Comparison of ENCODE assay signal across 8 cellular contexts in the genomic region with DNA sequence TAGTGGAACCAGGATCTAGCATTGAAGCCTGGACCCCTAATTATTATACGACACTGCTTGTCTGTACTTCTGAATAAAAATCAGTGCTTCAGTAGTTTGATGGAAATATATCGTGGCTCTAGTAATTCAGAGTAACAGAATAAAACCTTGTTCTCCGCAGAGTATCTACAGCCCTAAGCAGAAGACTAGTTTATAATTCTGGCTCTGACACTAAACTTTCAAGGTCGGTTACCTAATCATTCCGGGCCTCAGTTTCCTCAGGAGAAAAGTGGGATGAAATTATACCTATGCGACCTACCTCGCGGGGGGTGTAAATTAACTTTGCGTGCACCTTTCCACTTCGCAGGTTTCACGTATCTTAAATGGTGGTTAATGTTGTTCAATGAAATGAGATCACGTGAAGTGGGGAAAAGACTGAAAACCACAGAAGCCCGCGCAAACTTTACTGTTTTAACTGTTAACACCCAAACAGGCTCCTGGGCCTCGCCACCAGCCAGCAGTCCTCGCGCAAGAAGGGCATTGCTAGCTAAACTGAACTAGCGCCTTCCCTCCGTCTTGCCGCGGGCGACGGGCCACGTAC. TPM values are rescaled to one million over a fixed set of nuclear protein-coding genes. Genes with fewer than 3 reads are reported as not detected.
DNase-seq lines count a peak whose midpoint lies in the region; ATAC-seq and TF ChIP-seq lines count a peak whose summit lies in the region.

No MANE protein-coding gene starts in this region.

- no peak overlapping the region for H2AK5ac ChIP-seq in H9 (ENCODE audit: insufficient read length, low read length)

- CTCF ChIA-PET in RWPE1 (lab: Yijun Ruan, JAX), result no interaction called here

- H3K23ac ChIP-seq in H9 (ENCODE audit: insufficient read length, low read depth, low read length), result no peak overlapping the region

- intact Hi-C loops in psoas muscle (cut with DNase I), result loop anchor here (1.0 to 2.0 kb wide), 2 partner anchors 42 to 43 kb away; a partner anchor contains a TSS

- H3K4me1 ChIP-seq in H9 (ENCODE audit: insufficient read depth, low read length), result no peaks in the 10 kb centered on the region
- peaks cover 53% of the 10 kb centered on the region for H3K4me1 ChIP-seq in psoas muscle

- H3K9me3 ChIP-seq in H9 (ENCODE audit: control insufficient read depth, low read depth, low read length), result no peaks in the 10 kb centered on the region
- no peaks in the 10 kb centered on the region for H3K9me3 ChIP-seq in psoas muscle

- peaks cover 0 to 38% of the 10 kb centered on the region in 2 donors for H3K36me3 ChIP-seq in psoas muscle (ENCODE audit: insufficient read depth in 1 of 2, low read depth in 1 of 2)

- peak overlapping the region; percentile 69 for H3K4me2 ChIP-seq in H9 (ENCODE audit: insufficient read depth, insufficient read length, low read length)

- H3K18ac ChIP-seq in H9 (ENCODE audit: insufficient read length, low read depth, low read length), result peak overlapping the region; percentile 77

- H3K27me3 ChIP-seq in H9 (ENCODE audit: insufficient read depth, low read length) (no peaks in the 10 kb centered on the region), psoas muscle (ENCODE audit: insufficient read depth in 3 of 3, low read length in 2 of 3) (no peaks in the 10 kb centered on the region)

- peaks cover 5% of the 10 kb centered on the region; the same call in 1 of the 2 replicates for H3K79me2 ChIP-seq in H9 (ENCODE audit: insufficient read depth, low read length)

- peaks cover 3% of the 10 kb centered on the region for H3K79me1 ChIP-seq in H9 (ENCODE audit: insufficient read depth, low read depth, low read length, poor library complexity, severe bottlenecking)

- H2BK20ac ChIP-seq in H9 (ENCODE audit: low read depth, low read length, poor library complexity, severe bottlenecking), result no peak overlapping the region

- no peak overlapping the region for H3T11ph ChIP-seq in H9 (ENCODE audit: low read length)

- ATAC-seq in psoas muscle (no peak), GM18505 (IDR thresholded peaks at IDR 0.05; ENCODE audit: unreplicated experiment) (no peak), HG02938 (IDR thresholded peaks at IDR 0.05; ENCODE audit: unreplicated experiment) (no peak)

- peaks cover 0 to 2% of the 10 kb centered on the region in 2 experiments; a peak in 2 of 5 replicates for H3K9me3 Mint-ChIP-seq in H9

- no peak overlapping the region for H4K8ac ChIP-seq in H9 (replicated peaks; ENCODE audit: insufficient read length, low read depth, low read length)

- no peaks in the 10 kb centered on the region; the same call in 1 of the 2 replicates for H3K27me3 Mint-ChIP-seq in H9 (ENCODE audit: low read depth)

- POLR2A ChIA-PET in RWPE1 (lab: Yijun Ruan, JAX; ENCODE audit: low non-redundant PET), result interaction anchor here (0.9 kb wide), 1 partner anchor 43 kb away, joined by 5 read pairs; a partner anchor contains a TSS

- peak overlapping the region; percentile 91 for H3K14ac ChIP-seq in H9 (ENCODE audit: insufficient read depth, low read length)

- no peak for TF ChIP-seq POLR2A in GM18505 (IDR thresholded peaks at IDR 0.05; ENCODE audit: borderline replicate concordance, extremely low read depth, insufficient read depth, insufficient read length)

- WGBS in H9 (ENCODE audit: extremely low coverage, insufficient read length, low lambda C conversion rate), result no CpG with 5 or more reads among the region's 24 CpGs
- WGBS in psoas muscle, 3 donors, result 7 to 11% (median 11%) methylated on average over 24 of the region's 24 CpGs

- H4K20me1 ChIP-seq in H9 (ENCODE audit: control insufficient read depth, insufficient read depth, insufficient read length), result no peaks in the 10 kb centered on the region

- peaks cover 25 to 26% of the 10 kb centered on the region in 2 experiments for H3K4me1 Mint-ChIP-seq in H9

- H3K27ac Mint-ChIP-seq in H9, result peak overlapping the region; percentile 97 to 100 (median 98)

- H3K56ac ChIP-seq in H9 (ENCODE audit: insufficient read length, low read depth, low read length), result no peak overlapping the region

- H3K4me3 Mint-ChIP-seq in H9, result peak overlapping the region; percentile 94 to 97

- H3K4me3 ChIP-seq in epithelial cell of proximal tubule (ENCODE audit: low read depth, low read length) (peak overlapping the region; percentile 88), psoas muscle (peak overlapping the region; percentile 90)

- peaks cover 14% of the 10 kb centered on the region for H3K23me2 ChIP-seq in H9 (ENCODE audit: insufficient read length, low read depth, low read length, poor library complexity, severe bottlenecking)

- H3K36me3 Mint-ChIP-seq in H9 (ENCODE audit: insufficient read depth in 1 of 3, low read depth in 3 of 3), result peaks cover 17 to 36% (median 35%) of the 10 kb centered on the region in 3 experiments; a peak in 6 of 7 replicates

- H3K9ac ChIP-seq in H9 (ENCODE audit: extremely low read depth, insufficient read length, low read length), result peak overlapping the region; percentile 88

- H2AFZ ChIP-seq in H9 (ENCODE audit: low read length), result peak overlapping the region; percentile 11

- DNase-seq in H9 (no peak), RWPE1 (ENCODE audit: low spot score) (no peak), epithelial cell of proximal tubule (ENCODE audit: low read depth) (no peak), psoas muscle (no peak), NCI-H1048 (lab: John Stamatoyannopoulos, UW) (no peak), NCI-H2196 (lab: John Stamatoyannopoulos, UW; ENCODE audit: unreplicated experiment) (no peak)

- H2BK12ac ChIP-seq in H9 (ENCODE audit: insufficient read length, low read depth, low read length), result no peak overlapping the region

- no peak overlapping the region for H2BK15ac ChIP-seq in H9 (ENCODE audit: low read depth, low read length)

- H3K4ac ChIP-seq in H9 (ENCODE audit: low read depth, low read length), result no peak overlapping the region; the same call in 1 of the 2 replicates

- H3K27ac ChIP-seq in H9 (ENCODE audit: insufficient read length, low read depth, low read length) (peak overlapping the region; percentile 40), RWPE1 (peak overlapping the region; percentile 93), psoas muscle (peak overlapping the region; percentile 94)

- peak overlapping the region; percentile 21 for H2BK5ac ChIP-seq in H9 (ENCODE audit: insufficient read length, low read length)

- peak overlapping the region; percentile 29 for H4K5ac ChIP-seq in H9 (ENCODE audit: insufficient read length, low read depth, low read length)

- H4K91ac ChIP-seq in H9 (ENCODE audit: insufficient read length, low read depth, low read length), result no peak overlapping the region

- TF ChIP-seq CTCF in H9 (conservative IDR thresholded peaks at IDR 0.05) (no peak), RWPE1 (conservative IDR thresholded peaks at IDR 0.05; ENCODE audit: low read depth) (no peak), epithelial cell of proximal tubule (conservative IDR thresholded peaks at IDR 0.05; ENCODE audit: low read depth, low read length) (no peak), psoas muscle (IDR thresholded peaks at IDR 0.05) (no peak)

- H2BK120ac ChIP-seq in H9 (ENCODE audit: low read depth, low read length, poor library complexity, severe bottlenecking), result no peak overlapping the region

RNA-seq across cellular contexts. Expression of a gene that starts 0.6 kb away (rescaled TPM):
- total RNA-seq in H9 (2021), result 18.3 and 20.6 TPM in 2 replicates
- 9.1 and 20.0 TPM in 2 replicates for total RNA-seq in epithelial cell of proximal tubule
- total RNA-seq in psoas muscle, result 10 to 100 TPM; 23.1 to 40.3 (median 28.1) TPM
- 10 to 100 TPM; 10.2 to 37.9 (median 11.5) TPM for polyA plus RNA-seq in psoas muscle

RNA-seq across cellular contexts. Expression of a gene that starts 0.8 kb away (rescaled TPM):
- 11.3 TPM in 2 replicates for total RNA-seq in H9 (2021)
- 8.5 and 10.0 TPM in 2 replicates for total RNA-seq in epithelial cell of proximal tubule
- total RNA-seq in psoas muscle, result 10 to 100 TPM; 25.5 to 33.8 (median 29.1) TPM
- polyA plus RNA-seq in psoas muscle, result 10 to 100 TPM; 48.5 to 55.0 (median 52.7) TPM

RNA-seq across cellular contexts. Expression of a gene that starts 43.0 kb away (rescaled TPM):
- total RNA-seq in H9 (2021), result 10.7 and 11.7 TPM in 2 replicates
- total RNA-seq in epithelial cell of proximal tubule, result 12.7 and 23.5 TPM in 2 replicates
- total RNA-seq in psoas muscle, result 100 to 1,000 TPM in 1 of 4 donors, 10 to 100 TPM in 3; 30.3 to 103 (median 58.9) TPM
- 10 to 100 TPM; 60.1 to 94.0 (median 65.6) TPM for polyA plus RNA-seq in psoas muscle

Comparison
In these comparisons a context has a peak if more than half of its experiments do, and no peak if none do; other contexts are left out.
1. H3K27ac ChIP-seq: peak in every context shown above with its lines; median percentile 94 in psoas muscle; 93 in RWPE1; 40 in H9.